ENCODE assay signal across 8 cellular contexts in genomic region chrX:123961268-123962005, GRCh38. TPM values are rescaled to one million over a fixed set of nuclear protein-coding genes. Genes with fewer than 3 reads are reported as not detected.
DNase-seq lines count a peak whose midpoint lies in the region; ATAC-seq and TF ChIP-seq lines count a peak whose summit lies in the region.

TSS of gene STAG2 (plus strand) at chrX:123961706. CDS start at chrX:124022628, 60,922 bp downstream.

- TF ChIP-seq CTCF in 22Rv1 (IDR thresholded peaks at IDR 0.05) = no peak
- TF ChIP-seq CTCF in GM20000 (IDR thresholded peaks at IDR 0.05; ENCODE audit: extremely low read depth, missing control alignments) = no peak
- TF ChIP-seq CTCF in brain (conservative IDR thresholded peaks at IDR 0.05) = no peak

- peaks cover 0 to 3% (median 0%) of the 10 kb centered on the region in 5 experiments for H3K9me3 Mint-ChIP-seq in brain

- peaks cover 3% of the 10 kb centered on the region for H3K27me3 Mint-ChIP-seq in brain

- peaks cover 32% of the 10 kb centered on the region for H3K4me1 Mint-ChIP-seq in brain

- H3K27ac ChIP-seq in 22Rv1 = peak within 1 kb of the TSS; percentile 96

- peak within 1 kb of the TSS; percentile 97 to 99 (median 99) for H3K27ac Mint-ChIP-seq in brain

- peak; percentile 43 for DNase-seq in GM20000 (ENCODE audit: low spot score)
- peak; percentile 82 for DNase-seq in NCI-H2171 treated with DMSO at 0.1 percent for 48 hours (lab: John Stamatoyannopoulos, UW)
- DNase-seq in UCSD-AML1 (lab: John Stamatoyannopoulos, UW; ENCODE audit: unreplicated experiment) = peak; percentile 72
- peak; percentile 2 to 88 (median 61) for DNase-seq in hypothalamus (lab: John Stamatoyannopoulos, UW)
- peak; percentile 57 for DNase-seq in renal cortical epithelial cell (ENCODE audit: low read depth)

- ATAC-seq in HG03439 (IDR thresholded peaks at IDR 0.05; ENCODE audit: unreplicated experiment) = no peak

- peak within 1 kb of the TSS; percentile 89 to 98 (median 95) for H3K4me3 Mint-ChIP-seq in brain

- H3K36me3 Mint-ChIP-seq in brain = peaks cover 1% of the 10 kb centered on the region

RNA-seq across cellular contexts. Expression of gene STAG2, which starts in this region (rescaled TPM):
- polyA plus RNA-seq in brain (ENCODE audit: insufficient read depth, low read depth, low replicate concordance) = 21.5 TPM
- 78.8 and 95.2 TPM in 2 replicates for total RNA-seq in renal cortical epithelial cell
